In genomic region chr7:103114576-103115008, GRCh38 we compare ENCODE assay signal across 21 cellular contexts. TPM values are rescaled to one million over a fixed set of nuclear protein-coding genes. Genes with fewer than 3 reads are reported as not detected.
A peak's percentile ranks its signal among the peaks of the same experiment; 100 is the strongest.
DNase-seq lines count a peak whose midpoint lies in the region; ATAC-seq, FAIRE-seq and TF ChIP-seq lines count a peak whose summit lies in the region.
"Had no signal": no experiment of that assay in that cellular context is flagged by ENCODE, and none has a peak within 500 bp of the region (broad histone marks: within the 10 kb centered on the region; RNA-seq: fewer than 3 reads in every experiment).

No MANE protein-coding gene starts in this region.

- no peak overlapping the region for H4K91ac ChIP-seq in H1 (replicated peaks; ENCODE audit: insufficient read length, low read length)

- FAIRE-seq in H1 (lab: Jason Lieb, UNC): no peak
- FAIRE-seq: A204.1, GM12891 had no signal

- H3K4me3 Mint-ChIP-seq in MCF 10A (ENCODE audit: unreplicated experiment) (peak overlapping the region; percentile 12), neural crest cell (no peak overlapping the region)
- H3K4me3 Mint-ChIP-seq: CD14-positive monocyte, GM23338 had no signal

- 100% methylated on average over 1 of the region's 1 CpG for WGBS in mammary epithelial cell (ENCODE audit: low coverage, missing lambda C conversion rate)
- 81% methylated on average over 1 of the region's 1 CpG; no CpG with 5 or more reads in 1 of the 2 experiments for WGBS in H1 (ENCODE audit: extremely low coverage in 1 of 2, insufficient coverage in 1 of 2, insufficient read length in 1 of 2, insufficient replicate concordance in 2 of 2, low coverage in 1 of 2, low lambda C conversion rate in 2 of 2, missing lambda C conversion rate in 1 of 2), 2 experiments
- WGBS in tibial nerve, 2 donors: 38 to 55% methylated on average over 1 of the region's 1 CpG

- H3K4me2 ChIP-seq in mammary epithelial cell (ENCODE audit: insufficient read depth, low read depth, low read length) (no peak overlapping the region), H1 (ENCODE audit: insufficient read depth in 1 of 2, low read depth in 2 of 2, low read length in 2 of 2) (no peak overlapping the region)
- H3K4me2 ChIP-seq: GM23338 had no signal

- H3K27ac Mint-ChIP-seq in MCF 10A (ENCODE audit: low read depth, unreplicated experiment) (peak overlapping the region; percentile 39), neural crest cell (ENCODE audit: unreplicated experiment) (peak overlapping the region; percentile 8)
- H3K27ac Mint-ChIP-seq: GM23338 had no signal

- H2BK5ac ChIP-seq in H1 (ENCODE audit: low read depth, low read length): no peak overlapping the region

- CTCF ChIA-PET in MCF 10A (lab: Yijun Ruan, JAX): interaction anchor here (1.0 to 1.1 kb wide), 2 partner anchors 14 to 54 kb away, joined by 3 to 5 read pairs; no protein-coding TSS in a partner anchor
- CTCF ChIA-PET in mammary epithelial cell (lab: Charles Lee; ENCODE audit: low non-redundant PET): no interaction called here
- CTCF ChIA-PET in H1 (lab: Charles Lee; ENCODE audit: partially characterized antibody): interaction anchor here (0.6 kb wide), 1 partner anchor 29 kb away, joined by 3 read pairs; no protein-coding TSS in a partner anchor

- H2AK5ac ChIP-seq in H1 (ENCODE audit: low read depth, low read length): no peak overlapping the region

- TF ChIP-seq POLR2A in H1 (IDR thresholded peaks at IDR 0.05; ENCODE audit: control extremely low read depth in 1 of 2, low read depth in 2 of 2, low read length in 2 of 2) (no peak), tibial nerve (IDR thresholded peaks at IDR 0.05) (no peak)

- H3K9me3 ChIP-seq in mammary epithelial cell (replicated peaks; ENCODE audit: insufficient read depth, low read length) (no peaks in the 10 kb centered on the region), H1 (ENCODE audit: insufficient read depth in 2 of 2, low read depth in 1 of 2, low read length in 1 of 2) (no peaks in the 10 kb centered on the region), tibial nerve (no peaks in the 10 kb centered on the region)

- H3K4me1 ChIP-seq in mammary epithelial cell (ENCODE audit: insufficient read depth, low read length): peaks cover 13% of the 10 kb centered on the region
- no peaks in the 10 kb centered on the region for H3K4me1 ChIP-seq in H1 (replicated peaks in 1 of 4; ENCODE audit: control insufficient read depth in 3 of 4, insufficient read depth in 4 of 4, low read length in 3 of 4)
- H3K4me1 ChIP-seq in tibial nerve: peaks cover 0 to 41% (median 4%) of the 10 kb centered on the region in 4 donors

- no peak overlapping the region for H3K27ac ChIP-seq in mammary epithelial cell (ENCODE audit: insufficient read depth, low read depth, low read length)
- no peak overlapping the region for H3K27ac ChIP-seq in H1 (ENCODE audit: low read depth, low read length)
- peak overlapping the region; percentile 7 to 80 (median 54) for H3K27ac ChIP-seq in tibial nerve
- H3K27ac ChIP-seq: HL-60 had no signal

- no peak for TF ChIP-seq EP300 in H1 (IDR thresholded peaks at IDR 0.05; ENCODE audit: borderline replicate concordance in 1 of 2, low read depth in 2 of 2, low read length in 2 of 2)
- no peak for TF ChIP-seq EP300 in tibial nerve (IDR thresholded peaks at IDR 0.05)

- H3K23ac ChIP-seq in H1 (ENCODE audit: insufficient read length): peak overlapping the region; percentile 83

- H3K27me3 ChIP-seq in mammary epithelial cell (ENCODE audit: insufficient read depth, low read length) (no peaks in the 10 kb centered on the region), H1 (replicated peaks in 1 of 4; ENCODE audit: control insufficient read depth in 3 of 4, extremely low read depth in 1 of 4, insufficient read depth in 3 of 4, low read length in 3 of 4) (no peaks in the 10 kb centered on the region), tibial nerve (no peaks in the 10 kb centered on the region)

- no peak overlapping the region for H4K5ac ChIP-seq in H1 (ENCODE audit: insufficient read length, low read depth, low read length)

- no peak overlapping the region for H3K14ac ChIP-seq in H1 (ENCODE audit: insufficient read length)

- no peaks in the 10 kb centered on the region for H3K79me2 ChIP-seq in mammary epithelial cell (ENCODE audit: insufficient read depth, low read length)
- no peaks in the 10 kb centered on the region for H3K79me2 ChIP-seq in H1 (ENCODE audit: control insufficient read depth in 1 of 2, insufficient read depth in 2 of 2, low read length in 2 of 2)

- H2BK12ac ChIP-seq in H1 (ENCODE audit: low read depth, low read length): no peak overlapping the region

- H3K36me3 Mint-ChIP-seq in MCF 10A (ENCODE audit: insufficient read depth, unreplicated experiment) (peaks cover 24% of the 10 kb centered on the region), neural crest cell (ENCODE audit: low read depth) (peaks cover 37% of the 10 kb centered on the region)

- no peak for TF ChIP-seq CTCF in MCF 10A (IDR thresholded peaks at IDR 0.05; ENCODE audit: unreplicated experiment)
- no peak for TF ChIP-seq CTCF in mammary epithelial cell (conservative IDR thresholded peaks at IDR 0.05 in 1 of 2, IDR thresholded peaks at IDR 0.05 in 1 of 2; ENCODE audit: extremely low read depth in 1 of 2, insufficient read depth in 1 of 2, low read depth in 1 of 2, low read length in 2 of 2)
- TF ChIP-seq CTCF in H1 (IDR thresholded peaks at IDR 0.05; ENCODE audit: control extremely low read depth in 1 of 3, insufficient read depth in 1 of 3, low read depth in 1 of 3, low read length in 3 of 3): no peak
- TF ChIP-seq CTCF in neural crest cell (conservative IDR thresholded peaks at IDR 0.05): no peak
- no peak for TF ChIP-seq CTCF in tibial nerve (IDR thresholded peaks at IDR 0.05)

- H3K4me3 ChIP-seq in mammary epithelial cell (replicated peaks in 1 of 3; ENCODE audit: insufficient read depth in 1 of 3, low read depth in 2 of 3, low read length in 3 of 3) (no peak overlapping the region), H1 (ENCODE audit: extremely low read depth in 1 of 4, insufficient read depth in 2 of 4, low read depth in 3 of 4, low read length in 4 of 4) (no peak overlapping the region), tibial nerve (no peak overlapping the region)
- H3K4me3 ChIP-seq: GM23338 had no signal

- no TSS peak for BruUV-seq in MCF 10A (replicated peaks; lab: Mats Ljungman, UMichigan)
- BruUV-seq in mammary epithelial cell (replicated peaks; lab: Mats Ljungman, UMichigan): no TSS peak

- H2BK15ac ChIP-seq in H1 (ENCODE audit: low read length): no peak overlapping the region

- H4K20me1 ChIP-seq in mammary epithelial cell (ENCODE audit: insufficient read depth, low read length): no peaks in the 10 kb centered on the region
- no peaks in the 10 kb centered on the region for H4K20me1 ChIP-seq in H1 (replicated peaks in 1 of 2; ENCODE audit: control insufficient read depth in 1 of 2, insufficient read depth in 2 of 2, low read length in 2 of 2)

- dilution Hi-C loops in mammary epithelial cell (cut with HindIII; ENCODE audit: low sequenced_read_pairs): no loop called here

- H3K9ac ChIP-seq in mammary epithelial cell (ENCODE audit: insufficient read depth, low read length) (no peak overlapping the region), H1 (replicated peaks in 1 of 4; ENCODE audit: extremely low read depth in 1 of 4, low read depth in 3 of 4, low read length in 3 of 4) (no peak overlapping the region)

- H2BK20ac ChIP-seq in H1 (ENCODE audit: low read length): no peak overlapping the region

- H3K23me2 ChIP-seq in H1 (ENCODE audit: low read depth, low read length): no peaks in the 10 kb centered on the region

- in situ Hi-C loops in mammary epithelial cell (cut with MboI; ENCODE audit: low sequenced_read_pairs in 2 of 2): no loop called here

- no peak overlapping the region for H2AFZ ChIP-seq in mammary epithelial cell (ENCODE audit: low read depth, low read length)
- H2AFZ ChIP-seq in H1 (ENCODE audit: low read length): no peak overlapping the region
- H2AFZ ChIP-seq: GM23338 had no signal

- intact Hi-C loops in MCF 10A (cut with micrococcal nuclease) (no loop called here), mammary epithelial cell (cut with micrococcal nuclease) (no loop called here)

- H3K9me3 Mint-ChIP-seq in MCF 10A (ENCODE audit: unreplicated experiment) (peaks cover 4% of the 10 kb centered on the region), neural crest cell (peaks cover 6% of the 10 kb centered on the region)
- H3K9me3 Mint-ChIP-seq: GM23338 had no signal

- no peak for ATAC-seq in HG02763 (IDR thresholded peaks at IDR 0.05; ENCODE audit: unreplicated experiment)
- ATAC-seq in GM19455 (IDR thresholded peaks at IDR 0.05; ENCODE audit: unreplicated experiment): no peak
- ATAC-seq: GM23338, Panc1, Right ventricle myocardium inferior had no signal

- no peak overlapping the region for H3K18ac ChIP-seq in H1 (ENCODE audit: extremely low read depth, low read length)

- no peak overlapping the region for H3K56ac ChIP-seq in H1 (replicated peaks; ENCODE audit: insufficient read length, low read depth, low read length)

- no peak overlapping the region for H3K4ac ChIP-seq in H1 (replicated peaks; ENCODE audit: insufficient read length, low read depth, low read length)

- no peak for TF ChIP-seq RAD21 in H1 (IDR thresholded peaks at IDR 0.05 in 1 of 2, conservative IDR thresholded peaks at IDR 0.05 in 1 of 2; ENCODE audit: low read depth in 2 of 2, low read length in 2 of 2)

- H3K79me1 ChIP-seq in H1 (ENCODE audit: low read depth, low read length): no peaks in the 10 kb centered on the region

- no peaks in the 10 kb centered on the region for H3K27me3 Mint-ChIP-seq in MCF 10A (ENCODE audit: insufficient read depth, unreplicated experiment)
- no peaks in the 10 kb centered on the region for H3K27me3 Mint-ChIP-seq in neural crest cell (ENCODE audit: low read depth)

- H3K36me3 ChIP-seq in mammary epithelial cell (ENCODE audit: insufficient read depth, low read length): peaks cover 3% of the 10 kb centered on the region
- peaks cover 0 to 10% (median 4%) of the 10 kb centered on the region in 4 experiments; a peak in 3 of 8 replicates for H3K36me3 ChIP-seq in H1 (ENCODE audit: control insufficient read depth in 2 of 4, insufficient read depth in 4 of 4, low read length in 3 of 4)
- peaks cover 0 to 6% (median 0%) of the 10 kb centered on the region in 3 donors for H3K36me3 ChIP-seq in tibial nerve

- H4K8ac ChIP-seq in H1 (ENCODE audit: extremely low read depth, insufficient read depth, low read length): no peak overlapping the region

- H2BK120ac ChIP-seq in H1 (replicated peaks; ENCODE audit: low read depth, low read length): no peak overlapping the region

- peaks cover 14% of the 10 kb centered on the region for H3K4me1 Mint-ChIP-seq in MCF 10A (ENCODE audit: insufficient read depth, unreplicated experiment)
- H3K4me1 Mint-ChIP-seq in neural crest cell: peaks cover 24% of the 10 kb centered on the region
- H3K4me1 Mint-ChIP-seq: CD14-positive monocyte, GM23338 had no signal

- DNase-seq in MCF 10A (ENCODE audit: unreplicated experiment): no peak
- no peak for DNase-seq in mammary epithelial cell
- DNase-seq in H1 (ENCODE audit: low read depth in 1 of 2, low spot score in 2 of 2): no peak
- no peak for DNase-seq in neural crest cell (ENCODE audit: low read depth, low spot score)
- DNase-seq in tibial nerve (ENCODE audit: low spot score in 2 of 2): no peak
- no peak for DNase-seq in activated T-cell treated with anti-CD3 and anti-CD28 coated beads, Interleukin-2, amount 50 U/mL, for 1 hour
- DNase-seq: COR-L47, DMS53, NCI-H1048, NCI-H2171, NCI-H446 treated with DMSO at 0.1 percent for 48 hours, NCI-H774 had no signal

- POLR2A ChIA-PET in MCF 10A (lab: Yijun Ruan, JAX): interaction anchor here (0.8 kb wide), 1 partner anchor 16 kb away, joined by 3 read pairs; no protein-coding TSS in a partner anchor
- POLR2A ChIA-PET in H1 (lab: Charles Lee; ENCODE audit: partially characterized antibody): no interaction called here

RNA-seq across cellular contexts. Expression of gene NAPEPLD, which starts 34.3 kb away (rescaled TPM):
- total RNA-seq in MCF 10A (2022) (5.8 and 6.1 TPM in 2 replicates), mammary epithelial cell (10 to 100 TPM in 1 of 2 donors, 1 to 10 TPM in 1; 5.7 to 11.3 TPM), neural crest cell (15.0 and 17.4 TPM in 2 replicates), tibial nerve (10 to 100 TPM; 10.2 to 22.8 (median 15.4) TPM)
- polyA plus RNA-seq in mammary epithelial cell (2.4 TPM), H1 (2011; rRNA removed) (3.2 and 4.2 TPM in 2 replicates)
- polyA minus RNA-seq in mammary epithelial cell: 9.6 TPM
- 9.1 and 9.9 TPM in 2 replicates for total RNA-seq in H1 (2021; fragmentation: NEBNext Ultra II Directional; extraction: Animal tissue kit (Norgen Biotek cat#: 25700))
- 4.9 TPM for polyA plus RNA-seq in H1 (2011; cell fraction: cytosol; rRNA removed)
- polyA plus RNA-seq in H1 (2011; cell fraction: nucleus; rRNA removed): 5.1 TPM
- polyA plus RNA-seq in H1 (2012, experiment 1 of 2): 3.4 to 5.2 TPM (median 3.7 TPM) in 4 replicates
- 0.39 TPM for polyA plus RNA-seq in H1 (2012, experiment 2 of 2)
- 8.0 TPM for polyA plus RNA-seq in H1 (2013, experiment 1 of 2)
- 6.3 TPM for polyA plus RNA-seq in H1 (2013, experiment 2 of 2)
- 9.0 and 9.7 TPM in 2 replicates for polyA minus RNA-seq in H1 (2011; rRNA and poly(A)+ RNA removed)
- polyA minus RNA-seq in H1 (2011; cell fraction: cytosol; rRNA and poly(A)+ RNA removed): 5.2 TPM
- polyA minus RNA-seq in H1 (2011; cell fraction: nucleus; rRNA and poly(A)+ RNA removed): 23.7 TPM

RNA-seq across cellular contexts. Expression of gene ARMC10, which starts 39.7 kb away (rescaled TPM):
- total RNA-seq in MCF 10A (2022): 43.4 and 52.0 TPM in 2 replicates
- 10 to 100 TPM; 44.2 to 52.7 TPM for total RNA-seq in mammary epithelial cell
- polyA plus RNA-seq in mammary epithelial cell: 26.6 TPM
- 13.3 TPM for polyA minus RNA-seq in mammary epithelial cell
- total RNA-seq in H1 (2021; fragmentation: NEBNext Ultra II Directional; extraction: Animal tissue kit (Norgen Biotek cat#: 25700)): 43.4 and 44.3 TPM in 2 replicates
- polyA plus RNA-seq in H1 (2011; rRNA removed): 12.1 and 16.4 TPM in 2 replicates
- 26.8 TPM for polyA plus RNA-seq in H1 (2011; cell fraction: cytosol; rRNA removed)
- 9.2 TPM for polyA plus RNA-seq in H1 (2011; cell fraction: nucleus; rRNA removed)
- 20.8 to 32.6 TPM (median 23.7 TPM) in 4 replicates for polyA plus RNA-seq in H1 (2012, experiment 1 of 2)
- polyA plus RNA-seq in H1 (2012, experiment 2 of 2): 15.7 TPM
- 19.5 TPM for polyA plus RNA-seq in H1 (2013, experiment 1 of 2)
- 20.3 TPM for polyA plus RNA-seq in H1 (2013, experiment 2 of 2)
- 22.7 and 26.6 TPM in 2 replicates for polyA minus RNA-seq in H1 (2011; rRNA and poly(A)+ RNA removed)
- 27.0 TPM for polyA minus RNA-seq in H1 (2011; cell fraction: cytosol; rRNA and poly(A)+ RNA removed)
- 21.3 TPM for polyA minus RNA-seq in H1 (2011; cell fraction: nucleus; rRNA and poly(A)+ RNA removed)
- 34.5 and 37.0 TPM in 2 replicates for total RNA-seq in neural crest cell
- 10 to 100 TPM; 42.6 to 61.0 (median 48.5) TPM for total RNA-seq in tibial nerve

RNA-seq across cellular contexts. Expression of gene FBXL13, which starts 40.0 kb away (rescaled TPM):
- total RNA-seq in MCF 10A (2022) (0.35 and 0.74 TPM in 2 replicates), mammary epithelial cell (1 to 10 TPM in 1 of 2 donors, under 1 TPM in 1; 0.78 to 1.3 TPM), neural crest cell (2.1 TPM in 2 replicates), tibial nerve (1 to 10 TPM in 3 of 4 donors, under 1 TPM in 1; 0.20 to 3.5 (median 1.8) TPM)
- polyA plus RNA-seq in mammary epithelial cell (0.18 TPM), H1 (2011; rRNA removed) (1.1 and 1.2 TPM in 2 replicates)
- polyA minus RNA-seq in mammary epithelial cell: 16.2 TPM
- 1.2 and 2.8 TPM in 2 replicates for total RNA-seq in H1 (2021; fragmentation: NEBNext Ultra II Directional; extraction: Animal tissue kit (Norgen Biotek cat#: 25700))
- 0.93 TPM for polyA plus RNA-seq in H1 (2011; cell fraction: cytosol; rRNA removed)
- 1.8 TPM for polyA plus RNA-seq in H1 (2011; cell fraction: nucleus; rRNA removed)
- polyA plus RNA-seq in H1 (2012, experiment 1 of 2): 0.94 to 2.4 TPM (median 1.5 TPM) in 4 replicates
- not detected for polyA plus RNA-seq in H1 (2012, experiment 2 of 2)
- polyA plus RNA-seq in H1 (2013, experiment 1 of 2): 0.75 TPM
- 0.98 TPM for polyA plus RNA-seq in H1 (2013, experiment 2 of 2)
- 6.0 and 7.0 TPM in 2 replicates for polyA minus RNA-seq in H1 (2011; rRNA and poly(A)+ RNA removed)
- polyA minus RNA-seq in H1 (2011; cell fraction: cytosol; rRNA and poly(A)+ RNA removed): 1.9 TPM
- polyA minus RNA-seq in H1 (2011; cell fraction: nucleus; rRNA and poly(A)+ RNA removed): 15.1 TPM
- polyA plus RNA-seq: CD14-positive monocyte had no signal

Comparison
In these comparisons a context has a peak if more than half of its experiments do, and no peak if none do; other contexts are left out.
1. H3K27ac ChIP-seq: peak in tibial nerve (4 of 4); none in mammary epithelial cell (single experiment) and H1 (single experiment).